Comparison of ENCODE assay signal across 8 cellular contexts in genomic region chr17:32319548-32319905, GRCh38. TPM values are rescaled to one million over a fixed set of nuclear protein-coding genes. Genes with fewer than 3 reads are reported as not detected.
DNase-seq lines count a peak whose midpoint lies in the region; ATAC-seq, FAIRE-seq and TF ChIP-seq lines count a peak whose summit lies in the region.

No MANE protein-coding gene starts in this region.

- H3K27me3 ChIP-seq in astrocyte (ENCODE audit: insufficient read depth, low read length), result peaks cover 16% of the 10 kb centered on the region

- no peak overlapping the region for H3K27ac ChIP-seq in astrocyte (ENCODE audit: low read depth, low read length)

- no peaks in the 10 kb centered on the region for H3K9me3 ChIP-seq in astrocyte (ENCODE audit: insufficient read depth, low read depth, low read length)

- no peaks in the 10 kb centered on the region for H3K9me3 Mint-ChIP-seq in astrocyte (ENCODE audit: unreplicated experiment)

- ATAC-seq in GM21528 (IDR thresholded peaks at IDR 0.05; ENCODE audit: low FRiP score, unreplicated experiment) (peak; percentile 82), HG02981 (IDR thresholded peaks at IDR 0.05; ENCODE audit: unreplicated experiment) (no peak)

- peak; percentile 99 for TF ChIP-seq CTCF in NB4 (IDR thresholded peaks at IDR 0.05; ENCODE audit: low read depth, low read length)
- peak; percentile 93 for TF ChIP-seq CTCF in astrocyte (IDR thresholded peaks at IDR 0.05; ENCODE audit: insufficient read depth, low read depth, low read length)

- TF ChIP-seq POLR2A in NB4 (IDR thresholded peaks at IDR 0.05; ENCODE audit: extremely low read depth, insufficient read length), result no peak

- H3K9ac ChIP-seq in astrocyte (ENCODE audit: low read length), result no peak overlapping the region

- H4K20me1 ChIP-seq in astrocyte (ENCODE audit: insufficient read depth, low read length), result no peaks in the 10 kb centered on the region

- no peak overlapping the region for H3K27ac Mint-ChIP-seq in astrocyte (ENCODE audit: unreplicated experiment)

- no peak overlapping the region for H3K4me3 Mint-ChIP-seq in astrocyte (ENCODE audit: unreplicated experiment)

- no peaks in the 10 kb centered on the region for H3K4me1 Mint-ChIP-seq in astrocyte (ENCODE audit: low read depth, unreplicated experiment)

- H3K79me2 ChIP-seq in astrocyte (ENCODE audit: insufficient read depth, low read length), result no peaks in the 10 kb centered on the region

- H3K27me3 Mint-ChIP-seq in astrocyte (ENCODE audit: low read depth, unreplicated experiment), result peaks cover 33% of the 10 kb centered on the region

- H2AFZ ChIP-seq in astrocyte (ENCODE audit: low read depth, low read length), result no peak overlapping the region

- peak; percentile 50 for DNase-seq in Caki2 (ENCODE audit: low read depth)
- DNase-seq in NB4 (ENCODE audit: low read depth), result peak; percentile 83
- DNase-seq in T1000 (lab: John Stamatoyannopoulos, UW), result peak; percentile 20
- DNase-seq in astrocyte (ENCODE audit: low read depth), result no peak
- peak in 43 of 51 donors; percentile 6 to 77 (median 42) for DNase-seq in hypothalamus (lab: John Stamatoyannopoulos, UW)
- peak; percentile 70 to 86 (median 71) for DNase-seq in stimulated activated CD4-positive, alpha-beta T cell treated with anti-CD3 and anti-CD28 coated beads, Interleukin-12 subunit alpha, Interleukin-12 subunit beta, amount 100 ng/mL, for 48 hours (ENCODE audit: low read depth in 2 of 3, low spot score in 1 of 3)

- H3K36me3 ChIP-seq in astrocyte (ENCODE audit: insufficient read depth, low read length), result no peaks in the 10 kb centered on the region

- peaks cover 2% of the 10 kb centered on the region for H3K36me3 Mint-ChIP-seq in astrocyte (ENCODE audit: low read depth, unreplicated experiment)

- FAIRE-seq in astrocyte (lab: Jason Lieb, UNC), result no peak

- in situ Hi-C loops in Caki2 (cut with HindIII; ENCODE audit: low pct_unique_long_range_greater_than_20kb, low sequenced_read_pairs), result no loop called here

- H3K4me1 ChIP-seq in astrocyte (ENCODE audit: insufficient read depth, low read length), result no peaks in the 10 kb centered on the region

- H3K4me3 ChIP-seq in NB4 (ENCODE audit: low read depth, low read length) (no peak overlapping the region), astrocyte (ENCODE audit: insufficient read depth, low read depth, low read length) (no peak overlapping the region)

- no peak overlapping the region for H3K4me2 ChIP-seq in astrocyte (ENCODE audit: low read length)

RNA-seq across cellular contexts. Expression of gene C17orf75, which starts 22.4 kb away (rescaled TPM):
- 16.7 and 24.6 TPM in 2 replicates for total RNA-seq in Caki2 (2014; rRNA removed; shearing (Covaris generic); ENCODE audit: low replicate concordance)
- 15.3 and 16.2 TPM in 2 replicates for total RNA-seq in astrocyte

RNA-seq across cellular contexts. Expression of gene ZNF207, which starts 30.4 kb away (rescaled TPM):
- 83.6 and 93.9 TPM in 2 replicates for total RNA-seq in Caki2 (2014; rRNA removed; shearing (Covaris generic); ENCODE audit: low replicate concordance)
- total RNA-seq in astrocyte, result 148 and 168 TPM in 2 replicates

RNA-seq across cellular contexts. Expression of gene RHBDL3, which starts 53.9 kb away (rescaled TPM):
- total RNA-seq in Caki2 (2014; rRNA removed; shearing (Covaris generic); ENCODE audit: low replicate concordance), result 4.5 and 7.2 TPM in 2 replicates
- 1.1 and 1.4 TPM in 2 replicates for total RNA-seq in astrocyte
